In genomic region chr10:10462116-10462515, GRCh38 we compare ENCODE assay signal across 21 cellular contexts.
DNase-seq lines count a peak whose midpoint lies in the region; ATAC-seq and TF ChIP-seq lines count a peak whose summit lies in the region.
"Had no signal": no experiment of that assay in that cellular context is flagged by ENCODE, and none has a peak within 500 bp of the region (broad histone marks: within the 10 kb centered on the region; RNA-seq: fewer than 3 reads in every experiment).

No MANE protein-coding gene starts in this region.

- H3K9me3 Mint-ChIP-seq in CD4-positive, alpha-beta T cell: no peaks in the 10 kb centered on the region
- H3K9me3 Mint-ChIP-seq: H9 had no signal

- no peak for ATAC-seq in CD4-positive, alpha-beta T cell (ENCODE audit: poor library complexity)

- peak; percentile 70 for DNase-seq in NCI-H146 treated with DMSO at 0.1 percent for 48 hours (lab: John Stamatoyannopoulos, UW; ENCODE audit: unreplicated experiment)
- DNase-seq in NCI-H774 (lab: John Stamatoyannopoulos, UW): peak; percentile 8
- DNase-seq in iPS-NIHi7 (ENCODE audit: extremely low spot score): peak; percentile 14
- DNase-seq in posterior cingulate gyrus: peak in 7 of 10 donors; percentile 12 to 82 (median 32)
- DNase-seq in COLO668 (lab: John Stamatoyannopoulos, UW; ENCODE audit: unreplicated experiment): no peak
- DNase-seq in CD4-positive, alpha-beta T cell: no peak
- no peak for DNase-seq in thyroid gland
- DNase-seq: CD8-positive, alpha-beta memory T cell; DMS79; H9; Karpas-422; NCI-H1436; NCI-H2107; NCI-H345; NCI-H526 treated with DMSO at 0.1 percent for 48 hours; OCI-M1; Right ventricle myocardium superior; SW 1271 had no signal

- intact Hi-C loops in posterior cingulate gyrus (cut with DNase I): no loop called here
- intact Hi-C loops in CD4-positive, alpha-beta T cell (cut with DNase I, micrococcal nuclease): no loop called here
- intact Hi-C loops in thyroid gland (cut with DNase I): no loop called here

- no peaks in the 10 kb centered on the region for H3K4me1 Mint-ChIP-seq in CD4-positive, alpha-beta T cell (ENCODE audit: low read depth)
- H3K4me1 Mint-ChIP-seq: CD8-positive, alpha-beta memory T cell; IgD-negative memory B cell had no signal

- CTCF ChIA-PET in CD4-positive, alpha-beta T cell (lab: Charles Lee): no interaction called here

- peaks cover 22% of the 10 kb centered on the region for H3K27me3 Mint-ChIP-seq in CD4-positive, alpha-beta T cell
- H3K27me3 Mint-ChIP-seq: CD8-positive, alpha-beta memory T cell; IgD-negative memory B cell had no signal

- POLR2A ChIA-PET in CD4-positive, alpha-beta T cell (lab: Charles Lee): no interaction called here

- TF ChIP-seq CTCF in CD4-positive, alpha-beta T cell (IDR thresholded peaks at IDR 0.05): no peak
- no peak for TF ChIP-seq CTCF in thyroid gland (IDR thresholded peaks at IDR 0.05)

- H3K4me3 Mint-ChIP-seq in CD4-positive, alpha-beta T cell: no peak overlapping the region
- H3K4me3 Mint-ChIP-seq: CD8-positive, alpha-beta memory T cell; H9; IgD-negative memory B cell had no signal

- no peaks in the 10 kb centered on the region for H3K36me3 ChIP-seq in thyroid gland
- H3K36me3 ChIP-seq: BLaER1 treated with 17β-estradiol and CSF1 and Interleukin-3, amounts not matched to agents 10 nM and 100 nM had no signal

- H3K9me3 ChIP-seq in CD4-positive, alpha-beta T cell (ENCODE audit: control insufficient read depth, low read length): no peaks in the 10 kb centered on the region
- H3K9me3 ChIP-seq in thyroid gland: no peaks in the 10 kb centered on the region
- H3K9me3 ChIP-seq: BLaER1 treated with 17β-estradiol and CSF1 and Interleukin-3, amounts not matched to agents 10 nM and 100 nM had no signal

- no peak overlapping the region for H3K27ac ChIP-seq in CD4-positive, alpha-beta T cell (ENCODE audit: low read depth, low read length)
- H3K27ac ChIP-seq in thyroid gland: no peak overlapping the region
- H3K27ac ChIP-seq: BLaER1 treated with 17β-estradiol and CSF1 and Interleukin-3, amounts not matched to agents 10 nM and 100 nM; HL-60 had no signal

- 61 to 74% methylated on average over 4 of the region's 4 CpGs for WGBS in thyroid gland, 2 donors

- TF ChIP-seq POLR2A in thyroid gland (IDR thresholded peaks at IDR 0.05): no peak

- no peak overlapping the region for H3K27ac Mint-ChIP-seq in CD4-positive, alpha-beta T cell
- H3K27ac Mint-ChIP-seq: CD8-positive, alpha-beta memory T cell; H9; IgD-negative memory B cell had no signal

- no peaks in the 10 kb centered on the region for H3K4me1 ChIP-seq in thyroid gland

- no peaks in the 10 kb centered on the region for H3K27me3 ChIP-seq in CD4-positive, alpha-beta T cell (ENCODE audit: control insufficient read depth, insufficient read depth, low read length)
- no peaks in the 10 kb centered on the region for H3K27me3 ChIP-seq in thyroid gland
- H3K27me3 ChIP-seq: BLaER1 treated with 17β-estradiol and CSF1 and Interleukin-3, amounts not matched to agents 10 nM and 100 nM had no signal

- no peak overlapping the region for H3K4me3 ChIP-seq in thyroid gland (replicated peaks in 1 of 3)
- H3K4me3 ChIP-seq: BLaER1 treated with 17β-estradiol and CSF1 and Interleukin-3, amounts not matched to agents 10 nM and 100 nM had no signal

- H3K36me3 Mint-ChIP-seq in CD4-positive, alpha-beta T cell (ENCODE audit: low read depth): no peaks in the 10 kb centered on the region
- H3K36me3 Mint-ChIP-seq: CD8-positive, alpha-beta memory T cell; IgD-negative memory B cell had no signal

Comparison
In these comparisons a context has a peak if more than half of its experiments do, and no peak if none do; other contexts are left out.
1. DNase-seq: peak in NCI-H146 treated with DMSO at 0.1 percent for 48 hours (single experiment), NCI-H774 (single experiment), iPS-NIHi7 (single experiment) and posterior cingulate gyrus (7 of 10); none in COLO668 (single experiment), CD4-positive, alpha-beta T cell (0 of 10) and thyroid gland (0 of 2).